Comparison of ENCODE assay signal across 17 cellular contexts in genomic region chr2:222479855-222480254, GRCh38.
"Had no signal": no experiment of that assay in that cellular context is flagged by ENCODE, and none has a peak within 500 bp of the region (broad histone marks: within the 10 kb centered on the region; RNA-seq: fewer than 3 reads in every experiment).

No MANE protein-coding gene starts in this region.

- H3K4me1 ChIP-seq: prostate gland, right lobe of liver had no signal

- H3K9me3 ChIP-seq: esophagus squamous epithelium, left ventricle myocardium inferior, prostate gland, right lobe of liver had no signal

- H3K4me1 Mint-ChIP-seq: activated CD4-positive, alpha-beta T cell treated with anti-CD3 and anti-CD28 coated beads for 36 hours had no signal

- DNase-seq: activated CD4-positive, alpha-beta T cell treated with anti-CD3 and anti-CD28 coated beads for 36 hours; activated CD8-positive, alpha-beta memory T cell treated with anti-CD3 and anti-CD28 coated beads, Interleukin-2, amount 50 U/mL, for 4 hours; activated CD8-positive, alpha-beta T cell treated with anti-CD3 and anti-CD28 coated beads for 36 hours; activated T-cell treated with anti-CD3 and anti-CD28 coated beads, Interleukin-2, amount 50 U/mL, for 72 hours; esophagus squamous epithelium; foreskin melanocyte; head of caudate nucleus; left ventricle myocardium inferior; mesendoderm; occipital lobe; right lobe of liver; stimulated activated naive CD4-positive, alpha-beta T cell treated with Interleukin-2 at 50 U/mL for 16 hours; trophoblast cell had no signal

- H3K4me3 Mint-ChIP-seq: activated CD4-positive, alpha-beta T cell treated with anti-CD3 and anti-CD28 coated beads for 36 hours; activated CD8-positive, alpha-beta T cell treated with anti-CD3 and anti-CD28 coated beads for 36 hours; activated T-cell treated with anti-CD3 and anti-CD28 coated beads, Interleukin-2, amount 50 U/mL, for 72 hours; nephron had no signal

- H3K27me3 ChIP-seq: cardiac muscle cell, esophagus squamous epithelium, right lobe of liver had no signal

- H3K27ac ChIP-seq: cardiac muscle cell, esophagus squamous epithelium, left ventricle myocardium inferior, prostate gland, right lobe of liver, VCaP had no signal

- H3K27ac Mint-ChIP-seq: activated CD4-positive, alpha-beta T cell treated with anti-CD3 and anti-CD28 coated beads for 36 hours; activated CD8-positive, alpha-beta T cell treated with anti-CD3 and anti-CD28 coated beads for 36 hours; activated T-cell treated with anti-CD3 and anti-CD28 coated beads, Interleukin-2, amount 50 U/mL, for 72 hours had no signal

- ATAC-seq: activated CD4-positive, alpha-beta T cell treated with anti-CD3 and anti-CD28 coated beads for 36 hours; activated CD8-positive, alpha-beta T cell treated with anti-CD3 and anti-CD28 coated beads for 36 hours; activated T-cell treated with anti-CD3 and anti-CD28 coated beads, Interleukin-2, amount 50 U/mL, for 72 hours had no signal

- H3K4me3 ChIP-seq: cardiac muscle cell, esophagus squamous epithelium, left ventricle myocardium inferior, prostate gland, right lobe of liver had no signal

- H3K9me3 Mint-ChIP-seq: activated CD8-positive, alpha-beta T cell treated with anti-CD3 and anti-CD28 coated beads for 36 hours; activated T-cell treated with anti-CD3 and anti-CD28 coated beads, Interleukin-2, amount 50 U/mL, for 72 hours; nephron had no signal

- H3K36me3 ChIP-seq: cardiac muscle cell, left ventricle myocardium inferior, prostate gland, right lobe of liver had no signal
